8 cellular contexts compared by ENCODE assay signal in the genomic region with DNA sequence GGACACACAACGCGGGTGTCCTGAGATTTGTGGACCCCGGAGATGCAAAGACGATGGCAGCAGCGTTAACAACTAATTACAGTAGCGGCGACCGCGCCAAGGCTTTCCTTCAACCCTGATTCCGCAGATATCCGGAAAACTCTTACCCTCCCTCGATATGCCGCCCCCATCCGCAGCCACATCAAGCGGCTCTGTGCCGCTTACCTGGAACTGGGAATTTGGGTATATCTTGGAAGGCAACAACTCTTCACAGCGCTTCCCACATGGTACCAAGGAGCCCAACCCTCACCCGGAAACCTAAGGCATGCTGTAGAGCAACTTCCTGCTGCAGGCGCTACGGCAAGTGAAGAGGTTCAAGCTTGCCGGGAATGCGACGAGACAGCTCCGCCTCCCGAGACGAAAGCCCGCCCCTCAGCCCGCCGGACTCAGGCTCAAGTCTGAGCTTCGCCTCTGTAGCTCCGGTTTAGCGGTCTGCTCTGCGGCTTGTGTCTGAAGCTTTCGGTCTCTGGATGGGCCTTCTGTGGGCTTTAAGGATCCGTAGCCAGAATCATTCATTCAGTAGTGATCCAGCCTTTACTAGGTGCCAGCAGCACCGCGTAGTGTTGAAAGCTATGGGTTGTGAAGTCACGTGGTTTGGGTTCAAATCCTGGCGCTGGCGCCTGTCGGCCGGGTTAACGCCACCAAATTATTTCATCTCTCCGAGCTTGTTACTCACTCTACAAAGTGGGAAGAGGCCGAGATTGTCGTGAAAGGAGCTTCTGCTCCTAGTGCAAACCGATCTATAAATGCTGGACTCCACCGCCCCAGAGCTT. TPM values are rescaled to one million over a fixed set of nuclear protein-coding genes. Genes with fewer than 3 reads are reported as not detected.
DNase-seq lines count a peak whose midpoint lies in the region; ATAC-seq, FAIRE-seq and TF ChIP-seq lines count a peak whose summit lies in the region.

A gene with protein sequence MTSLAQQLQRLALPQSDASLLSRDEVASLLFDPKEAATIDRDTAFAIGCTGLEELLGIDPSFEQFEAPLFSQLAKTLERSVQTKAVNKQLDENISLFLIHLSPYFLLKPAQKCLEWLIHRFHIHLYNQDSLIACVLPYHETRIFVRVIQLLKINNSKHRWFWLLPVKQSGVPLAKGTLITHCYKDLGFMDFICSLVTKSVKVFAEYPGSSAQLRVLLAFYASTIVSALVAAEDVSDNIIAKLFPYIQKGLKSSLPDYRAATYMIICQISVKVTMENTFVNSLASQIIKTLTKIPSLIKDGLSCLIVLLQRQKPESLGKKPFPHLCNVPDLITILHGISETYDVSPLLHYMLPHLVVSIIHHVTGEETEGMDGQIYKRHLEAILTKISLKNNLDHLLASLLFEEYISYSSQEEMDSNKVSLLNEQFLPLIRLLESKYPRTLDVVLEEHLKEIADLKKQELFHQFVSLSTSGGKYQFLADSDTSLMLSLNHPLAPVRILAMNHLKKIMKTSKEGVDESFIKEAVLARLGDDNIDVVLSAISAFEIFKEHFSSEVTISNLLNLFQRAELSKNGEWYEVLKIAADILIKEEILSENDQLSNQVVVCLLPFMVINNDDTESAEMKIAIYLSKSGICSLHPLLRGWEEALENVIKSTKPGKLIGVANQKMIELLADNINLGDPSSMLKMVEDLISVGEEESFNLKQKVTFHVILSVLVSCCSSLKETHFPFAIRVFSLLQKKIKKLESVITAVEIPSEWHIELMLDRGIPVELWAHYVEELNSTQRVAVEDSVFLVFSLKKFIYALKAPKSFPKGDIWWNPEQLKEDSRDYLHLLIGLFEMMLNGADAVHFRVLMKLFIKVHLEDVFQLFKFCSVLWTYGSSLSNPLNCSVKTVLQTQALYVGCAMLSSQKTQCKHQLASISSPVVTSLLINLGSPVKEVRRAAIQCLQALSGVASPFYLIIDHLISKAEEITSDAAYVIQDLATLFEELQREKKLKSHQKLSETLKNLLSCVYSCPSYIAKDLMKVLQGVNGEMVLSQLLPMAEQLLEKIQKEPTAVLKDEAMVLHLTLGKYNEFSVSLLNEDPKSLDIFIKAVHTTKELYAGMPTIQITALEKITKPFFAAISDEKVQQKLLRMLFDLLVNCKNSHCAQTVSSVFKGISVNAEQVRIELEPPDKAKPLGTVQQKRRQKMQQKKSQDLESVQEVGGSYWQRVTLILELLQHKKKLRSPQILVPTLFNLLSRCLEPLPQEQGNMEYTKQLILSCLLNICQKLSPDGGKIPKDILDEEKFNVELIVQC (N-terminal part only) (minus strand): TSS at position 299 of the 812 bp plus-strand sequence. CDS start 421 bp downstream, outside the sequence.

- dilution Hi-C loops in keratinocyte (cut with MboI; ENCODE audit: extremely low pct_ligation_motif_present, low sequenced_read_pairs), result no loop called here

- ATAC-seq in GM19043 (IDR thresholded peaks at IDR 0.05; ENCODE audit: low read depth, unreplicated experiment), result peak; percentile 90
- ATAC-seq in HG03378 (IDR thresholded peaks at IDR 0.05; ENCODE audit: unreplicated experiment), result peak; percentile 95

- peak; percentile 92 for FAIRE-seq in keratinocyte (lab: Jason Lieb, UNC)

- H3K9me1 ChIP-seq in keratinocyte (ENCODE audit: control insufficient read depth, extremely low read depth, insufficient read depth, low read length), result no peaks in the 10 kb centered on the region

- H3K79me2 ChIP-seq in keratinocyte (ENCODE audit: control insufficient read depth, insufficient read depth, low read length), result peaks cover 39% of the 10 kb centered on the region

- peak within 1 kb of the TSS; percentile 74 for H3K27ac ChIP-seq in keratinocyte (ENCODE audit: control insufficient read depth, insufficient read depth, low read length)

- no peaks in the 10 kb centered on the region for H3K9me3 ChIP-seq in keratinocyte (ENCODE audit: control insufficient read depth, low read depth, low read length)

- peaks cover 3% of the 10 kb centered on the region for H3K4me1 ChIP-seq in keratinocyte (ENCODE audit: control insufficient read depth, extremely low read depth, insufficient read depth, low read length)

- peaks cover 1 to 20% of the 10 kb centered on the region in 2 experiments for H3K36me3 ChIP-seq in keratinocyte (ENCODE audit: control insufficient read depth in 2 of 2, extremely low read depth in 1 of 2, insufficient read depth in 2 of 2, low read length in 2 of 2)

- DNase-seq in AG10803 (ENCODE audit: low read depth) (peak; percentile 96), NCI-H460 (ENCODE audit: extremely low read depth, low read depth) (peak; percentile 97), cerebellum (ENCODE audit: low spot score) (peak; percentile 92), keratinocyte (ENCODE audit: low read depth, low spot score) (peak; percentile 66)
- DNase-seq in activated CD4-positive, CD25-positive, alpha-beta regulatory T cell treated with anti-CD3 and anti-CD28 coated beads, Interleukin-2, amount 50 U/mL, for 72 hours, result peak; percentile 89
- peak; percentile 69 to 82 for DNase-seq in stimulated activated CD4-positive, alpha-beta T cell treated with anti-CD3 and anti-CD28 coated beads, Interleukin-15, amount 100 ng/mL, for 1 hour (ENCODE audit: low read depth in 1 of 2, low spot score in 1 of 2)

- H3K9ac ChIP-seq in keratinocyte (ENCODE audit: control insufficient read depth, extremely low read depth, insufficient read depth, low read length), result peak within 1 kb of the TSS; percentile 71

- no peaks in the 10 kb centered on the region for H4K20me1 ChIP-seq in keratinocyte (ENCODE audit: control insufficient read depth, extremely low read depth, insufficient read depth, low read length)

- peak within 1 kb of the TSS; percentile 81 for H3K4me2 ChIP-seq in keratinocyte (ENCODE audit: control insufficient read depth, extremely low read depth, insufficient read depth, low read depth, low read length)

- H2AFZ ChIP-seq in keratinocyte (ENCODE audit: control insufficient read depth, low read length), result peak within 1 kb of the TSS; percentile 96

- TF ChIP-seq CTCF in AG10803 (conservative IDR thresholded peaks at IDR 0.05; ENCODE audit: low read length) (peak; percentile 15; the same call in 1 of the 2 replicates), keratinocyte (optimal IDR thresholded peaks at IDR 0.05 in 1 of 3, IDR thresholded peaks at IDR 0.05 in 1 of 3, conservative IDR thresholded peaks at IDR 0.05 in 1 of 3; ENCODE audit: extremely low read depth in 1 of 3, insufficient read depth in 2 of 3, low read length in 3 of 3) (peak in 1 of 3 experiments; percentile 5)

- H3K4me3 ChIP-seq in AG10803 (ENCODE audit: low read length) (peak within 1 kb of the TSS; percentile 95), keratinocyte (ENCODE audit: control insufficient read depth in 2 of 3, extremely low read depth in 1 of 3, insufficient read depth in 2 of 3, low read depth in 1 of 3, low read length in 3 of 3) (peak within 1 kb of the TSS; percentile 87 to 91 (median 90))

- H3K27me3 ChIP-seq in keratinocyte (ENCODE audit: control insufficient read depth, extremely low read depth, insufficient read depth, low read length), result no peaks in the 10 kb centered on the region

RNA-seq across cellular contexts. Expression of the gene that starts here (rescaled TPM):
- 84.3 and 102 TPM in 2 replicates for total RNA-seq in NCI-H460 (2014; rRNA removed; shearing (Covaris generic))
- 42.9 and 44.9 TPM in 2 replicates for polyA plus RNA-seq in NCI-H460 (2014; cell fraction: nucleus; rRNA removed)
- 38.3 TPM for total RNA-seq in cerebellum
- 14.8 to 20.0 TPM (median 19.5 TPM) in 3 replicates for polyA plus RNA-seq in keratinocyte
- polyA plus RNA-seq in keratinocyte (2011; ENCODE audit: low read depth), result 7.2 TPM
- polyA plus RNA-seq in keratinocyte (2011; cell fraction: cytosol; rRNA removed), result 7.1 and 12.8 TPM in 2 replicates
- 26.4 and 35.1 TPM in 2 replicates for polyA plus RNA-seq in keratinocyte (2011; cell fraction: nucleus; rRNA removed)
- polyA plus RNA-seq in keratinocyte (2012; ENCODE audit: low replicate concordance), result 10.6 and 19.5 TPM in 2 replicates
- polyA minus RNA-seq in keratinocyte, result 20.7 to 104 TPM (median 59.5 TPM) in 3 replicates
- 21.1 TPM for polyA minus RNA-seq in keratinocyte (2011; cell fraction: cytosol; rRNA and poly(A)+ RNA removed)
- 54.7 and 110 TPM in 2 replicates for polyA minus RNA-seq in keratinocyte (2011; cell fraction: nucleus; rRNA and poly(A)+ RNA removed)

Comparison
In these comparisons a context has a peak if more than half of its experiments do, and no peak if none do; other contexts are left out.
1. Peak in every context shown above with its lines: DNase-seq, ATAC-seq, H3K4me3 ChIP-seq and H3K27ac ChIP-seq.